ENCODE assay signal across 24 cellular contexts in the genomic region with DNA sequence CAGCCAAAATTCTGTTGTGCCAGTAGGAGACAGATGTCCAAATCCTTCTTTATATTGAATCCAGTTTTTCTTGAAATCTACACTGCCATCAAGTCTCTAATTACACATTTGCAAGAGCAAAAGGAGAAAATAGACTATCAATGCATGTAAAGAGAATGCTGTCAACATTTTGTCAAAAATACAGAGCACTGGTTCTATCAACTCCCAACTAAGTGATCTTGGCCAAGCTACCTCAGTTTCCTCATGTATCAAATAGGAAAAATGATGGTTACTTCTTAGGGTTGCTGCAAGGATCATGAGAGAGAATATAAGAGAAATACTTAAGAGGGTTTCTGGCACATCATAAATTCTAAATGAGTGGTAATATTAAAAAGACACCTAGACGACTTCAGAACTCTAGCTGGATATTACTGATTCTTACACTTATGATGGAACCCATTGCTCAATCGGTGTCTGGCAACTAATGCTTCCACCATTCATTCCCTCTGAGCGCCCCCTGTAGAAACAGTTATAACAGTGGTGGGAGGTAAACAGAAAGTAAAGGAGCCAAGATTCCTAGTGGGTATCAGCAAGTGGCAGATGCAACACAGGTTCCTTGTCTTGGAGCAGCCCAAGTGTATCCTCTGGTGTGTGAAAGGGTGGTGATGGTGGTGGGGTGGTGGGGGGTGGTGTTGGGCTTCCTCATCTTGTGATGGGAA. TPM values are rescaled to one million over a fixed set of nuclear protein-coding genes. Genes with fewer than 3 reads are reported as not detected.
DNase-seq lines count a peak whose midpoint lies in the region; ATAC-seq, FAIRE-seq and TF ChIP-seq lines count a peak whose summit lies in the region.
"Had no signal": no experiment of that assay in that cellular context is flagged by ENCODE, and none has a peak within 500 bp of the region (broad histone marks: within the 10 kb centered on the region; RNA-seq: fewer than 3 reads in every experiment).

No MANE protein-coding gene starts in this region.

- no peaks in the 10 kb centered on the region for H3K9me3 Mint-ChIP-seq in astrocyte (ENCODE audit: unreplicated experiment)
- H3K9me3 Mint-ChIP-seq in activated CD4-positive, alpha-beta T cell treated with anti-CD3 and anti-CD28 coated beads, Interleukin-2, amount 10 ng/mL, durations not matched to agents 7 days and 5 days = no peaks in the 10 kb centered on the region
- H3K9me3 Mint-ChIP-seq: CD4-positive, alpha-beta T cell; HFFc6 had no signal

- H3K4me1 ChIP-seq in astrocyte (ENCODE audit: insufficient read depth, low read length) (no peaks in the 10 kb centered on the region), smooth muscle cell (ENCODE audit: low read depth) (no peaks in the 10 kb centered on the region)
- no peaks in the 10 kb centered on the region for H3K4me1 ChIP-seq in effector memory CD4-positive, alpha-beta T cell (ENCODE audit: control insufficient read depth, insufficient read depth, low read length, poor library complexity, severe bottlenecking)

- peak; percentile 28 for ATAC-seq in left lobe of liver
- ATAC-seq: HCT116 had no signal

- H3K36me3 ChIP-seq in astrocyte (ENCODE audit: insufficient read depth, low read length) (no peaks in the 10 kb centered on the region), smooth muscle cell (ENCODE audit: low read depth) (no peaks in the 10 kb centered on the region)
- H3K36me3 ChIP-seq in effector memory CD4-positive, alpha-beta T cell (ENCODE audit: control insufficient read depth, insufficient read depth, low read length) = no peaks in the 10 kb centered on the region

- CTCF ChIA-PET in activated CD4-positive, alpha-beta T cell treated with anti-CD3 and anti-CD28 coated beads, Interleukin-2, amount 10 ng/mL, durations not matched to agents 7 days and 5 days (lab: Charles Lee) = interaction anchor here (1.1 kb wide), 1 partner anchor 10 kb away, joined by 3 read pairs; no protein-coding TSS in a partner anchor

- H3K4me2 ChIP-seq in astrocyte (ENCODE audit: low read length) (no peak overlapping the region), smooth muscle cell (no peak overlapping the region)

- POLR2A ChIA-PET in activated CD4-positive, alpha-beta T cell treated with anti-CD3 and anti-CD28 coated beads, Interleukin-2, amount 10 ng/mL, durations not matched to agents 7 days and 5 days (lab: Charles Lee) = no interaction called here

- H2AFZ ChIP-seq in astrocyte (ENCODE audit: low read depth, low read length) (no peak overlapping the region), smooth muscle cell (ENCODE audit: low read depth) (no peak overlapping the region)
- H2AFZ ChIP-seq: GM23248 had no signal

- no peaks in the 10 kb centered on the region for H4K20me1 ChIP-seq in astrocyte (ENCODE audit: insufficient read depth, low read length)
- H4K20me1 ChIP-seq in smooth muscle cell (ENCODE audit: low read depth) = no peaks in the 10 kb centered on the region

- no peak overlapping the region for H3K4me3 ChIP-seq in astrocyte (ENCODE audit: insufficient read depth, low read depth, low read length)
- peak overlapping the region; percentile 25 for H3K4me3 ChIP-seq in smooth muscle cell
- no peak overlapping the region for H3K4me3 ChIP-seq in effector memory CD4-positive, alpha-beta T cell (ENCODE audit: insufficient read depth, low read depth, low read length, poor library complexity, severe bottlenecking)
- H3K4me3 ChIP-seq: GM23248 had no signal

- H3K4me1 Mint-ChIP-seq in astrocyte (ENCODE audit: low read depth, unreplicated experiment) = no peaks in the 10 kb centered on the region
- no peaks in the 10 kb centered on the region for H3K4me1 Mint-ChIP-seq in activated CD4-positive, alpha-beta T cell treated with anti-CD3 and anti-CD28 coated beads, Interleukin-2, amount 10 ng/mL, durations not matched to agents 7 days and 5 days

- H3K36me3 Mint-ChIP-seq in astrocyte (ENCODE audit: low read depth, unreplicated experiment) = no peaks in the 10 kb centered on the region
- no peaks in the 10 kb centered on the region for H3K36me3 Mint-ChIP-seq in activated CD4-positive, alpha-beta T cell treated with anti-CD3 and anti-CD28 coated beads, Interleukin-2, amount 10 ng/mL, durations not matched to agents 7 days and 5 days (ENCODE audit: low read depth)

- H3K27ac Mint-ChIP-seq in astrocyte (ENCODE audit: unreplicated experiment) = peak overlapping the region; percentile 44
- H3K27ac Mint-ChIP-seq in activated CD4-positive, alpha-beta T cell treated with anti-CD3 and anti-CD28 coated beads, Interleukin-2, amount 10 ng/mL, durations not matched to agents 7 days and 5 days = no peak overlapping the region
- H3K27ac Mint-ChIP-seq: CD4-positive, alpha-beta T cell; HFFc6 had no signal

- no peaks in the 10 kb centered on the region for H3K27me3 Mint-ChIP-seq in astrocyte (ENCODE audit: low read depth, unreplicated experiment)
- peaks cover 30% of the 10 kb centered on the region for H3K27me3 Mint-ChIP-seq in activated CD4-positive, alpha-beta T cell treated with anti-CD3 and anti-CD28 coated beads, Interleukin-2, amount 10 ng/mL, durations not matched to agents 7 days and 5 days

- H3K4me3 Mint-ChIP-seq in astrocyte (ENCODE audit: unreplicated experiment) = no peak overlapping the region
- no peak overlapping the region for H3K4me3 Mint-ChIP-seq in activated CD4-positive, alpha-beta T cell treated with anti-CD3 and anti-CD28 coated beads, Interleukin-2, amount 10 ng/mL, durations not matched to agents 7 days and 5 days
- H3K4me3 Mint-ChIP-seq: CD4-positive, alpha-beta T cell; HFFc6 had no signal

- FAIRE-seq in astrocyte (lab: Jason Lieb, UNC) = no peak
- FAIRE-seq: D721Med, GM12892, GM18507 had no signal

- H3F3A ChIP-seq in smooth muscle cell (ENCODE audit: low read depth) = no peaks in the 10 kb centered on the region

- 86% methylated on average over 3 of the region's 3 CpGs for WGBS in smooth muscle cell (ENCODE audit: low lambda C conversion rate)

- no peak for TF ChIP-seq CTCF in astrocyte (IDR thresholded peaks at IDR 0.05; ENCODE audit: insufficient read depth, low read depth, low read length)
- TF ChIP-seq CTCF in smooth muscle cell (IDR thresholded peaks at IDR 0.05; ENCODE audit: borderline replicate concordance, insufficient read depth, poor library complexity, severe bottlenecking) = no peak

- H3K27ac ChIP-seq in astrocyte (ENCODE audit: low read depth, low read length) (no peak overlapping the region), smooth muscle cell (ENCODE audit: low read depth) (no peak overlapping the region)
- H3K27ac ChIP-seq in effector memory CD4-positive, alpha-beta T cell (ENCODE audit: insufficient read depth, low read length, poor library complexity, severe bottlenecking) = no peak overlapping the region
- H3K27ac ChIP-seq: C4-2B, GM23248 had no signal

- H3K79me2 ChIP-seq in astrocyte (ENCODE audit: insufficient read depth, low read length) = no peaks in the 10 kb centered on the region
- no peaks in the 10 kb centered on the region for H3K79me2 ChIP-seq in smooth muscle cell (ENCODE audit: low read depth)

- H3K27me3 ChIP-seq in astrocyte (ENCODE audit: insufficient read depth, low read length) (no peaks in the 10 kb centered on the region), smooth muscle cell (ENCODE audit: low read depth) (peaks cover 30% of the 10 kb centered on the region)
- H3K27me3 ChIP-seq in effector memory CD4-positive, alpha-beta T cell (replicated peaks; ENCODE audit: control insufficient read depth, insufficient read depth, low read length, poor library complexity, severe bottlenecking) = peaks cover 3% of the 10 kb centered on the region

- DNase-seq in astrocyte (ENCODE audit: low read depth) (no peak), left lobe of liver (ENCODE audit: low spot score) (no peak), smooth muscle cell (lab: John Stamatoyannopoulos, UW; ENCODE audit: unreplicated experiment) (no peak), NOMO-1 treated with DMSO at 0.1 percent for 48 hours (lab: John Stamatoyannopoulos, UW; ENCODE audit: unreplicated experiment) (no peak)
- DNase-seq in effector memory CD4-positive, alpha-beta T cell = no peak
- no peak for DNase-seq in activated CD4-positive, alpha-beta T cell treated with anti-CD3 and anti-CD28 coated beads, Interleukin-2, amount 10 ng/mL, durations not matched to agents 7 days and 5 days
- DNase-seq: ACHN; Caco-2; CD4-positive, alpha-beta T cell; DMS153; DMS79; GDM1; GM23248; H7; HFFc6 had no signal

- H3K9ac ChIP-seq in astrocyte (ENCODE audit: low read length) (no peak overlapping the region), smooth muscle cell (ENCODE audit: low read depth) (no peak overlapping the region)
- H3K9ac ChIP-seq: GM23248 had no signal

- H3K9me3 ChIP-seq in astrocyte (ENCODE audit: insufficient read depth, low read depth, low read length) = no peaks in the 10 kb centered on the region
- H3K9me3 ChIP-seq in smooth muscle cell (replicated peaks; ENCODE audit: low read depth) = no peaks in the 10 kb centered on the region
- no peaks in the 10 kb centered on the region for H3K9me3 ChIP-seq in effector memory CD4-positive, alpha-beta T cell (ENCODE audit: control insufficient read depth, low read length)
- H3K9me3 ChIP-seq: Caco-2 had no signal

RNA-seq across cellular contexts. Expression of gene FGG, which starts 3.8 kb away (rescaled TPM):
- total RNA-seq in astrocyte (not detected in 2 replicates), left lobe of liver (7,950 TPM), smooth muscle cell (not detected in 2 replicates)
- 0.77 and 1.1 TPM in 2 replicates for polyA plus RNA-seq in smooth muscle cell
- not detected for total RNA-seq in activated CD4-positive, alpha-beta T cell treated with anti-CD3 and anti-CD28 coated beads, Interleukin-2, amount 10 ng/mL, durations not matched to agents 7 days and 5 days
- total RNA-seq: A172; CD4-positive, alpha-beta T cell; Daoy; GM23248; H7; HFFc6; HT-29 had no signal
- polyA plus RNA-seq: BJ, GM23248 had no signal

RNA-seq across cellular contexts. Expression of gene FGA, which starts 18.2 kb away (rescaled TPM):
- total RNA-seq in astrocyte (not detected in 2 replicates), left lobe of liver (15,070 TPM), smooth muscle cell (0.04 TPM in 1 of 2 replicates, not detected in the other)
- polyA plus RNA-seq in smooth muscle cell = 0.21 and 0.41 TPM in 2 replicates
- not detected for total RNA-seq in activated CD4-positive, alpha-beta T cell treated with anti-CD3 and anti-CD28 coated beads, Interleukin-2, amount 10 ng/mL, durations not matched to agents 7 days and 5 days
- total RNA-seq: A172; CD4-positive, alpha-beta T cell; Daoy; GM23248; H7; HFFc6; HT-29 had no signal
- polyA plus RNA-seq: BJ, GM23248 had no signal

RNA-seq across cellular contexts. Expression of gene FGB, which starts 45.9 kb away (rescaled TPM):
- total RNA-seq in astrocyte = 2.8 and 3.0 TPM in 2 replicates
- 9,039 TPM for total RNA-seq in left lobe of liver
- total RNA-seq in smooth muscle cell = not detected in 2 replicates
- 1.1 and 1.3 TPM in 2 replicates for polyA plus RNA-seq in smooth muscle cell
- not detected for total RNA-seq in activated CD4-positive, alpha-beta T cell treated with anti-CD3 and anti-CD28 coated beads, Interleukin-2, amount 10 ng/mL, durations not matched to agents 7 days and 5 days
- total RNA-seq: A172; CD4-positive, alpha-beta T cell; Daoy; GM23248; H7; HFFc6; HT-29 had no signal
- polyA plus RNA-seq: BJ, GM23248 had no signal

RNA-seq across cellular contexts. Expression of gene PLRG1, which starts 58.5 kb away (rescaled TPM):
- total RNA-seq in astrocyte (77.4 and 81.3 TPM in 2 replicates), left lobe of liver (28.3 TPM), smooth muscle cell (88.1 and 138 TPM in 2 replicates)
- 66.2 and 66.4 TPM in 2 replicates for polyA plus RNA-seq in smooth muscle cell
- 10 to 100 TPM; 82.3 to 94.6 TPM for total RNA-seq in activated CD4-positive, alpha-beta T cell treated with anti-CD3 and anti-CD28 coated beads, Interleukin-2, amount 10 ng/mL, durations not matched to agents 7 days and 5 days

Comparison
In these comparisons a context has a peak if more than half of its experiments do, and no peak if none do; other contexts are left out.
1. RNA of gene FGG, which starts 3.8 kb away (total RNA-seq): 7,950 TPM in left lobe of liver (single experiment); not detected in astrocyte, not detected in smooth muscle cell and not detected in activated CD4-positive, alpha-beta T cell treated with anti-CD3 and anti-CD28 coated beads, Interleukin-2, amount 10 ng/mL, durations not matched to agents 7 days and 5 days; every median in the first group is over 1,000 times any median in the second.
2. RNA of gene FGA, which starts 18.2 kb away (total RNA-seq): 15,070 TPM in left lobe of liver (single experiment); 0.04 TPM in smooth muscle cell, not detected in astrocyte and not detected in activated CD4-positive, alpha-beta T cell treated with anti-CD3 and anti-CD28 coated beads, Interleukin-2, amount 10 ng/mL, durations not matched to agents 7 days and 5 days; every median in the first group is over 1,000 times any median in the second.
3. RNA of gene FGB, which starts 45.9 kb away (total RNA-seq): 9,039 TPM in left lobe of liver (single experiment); 2.8 to 3.0 TPM in astrocyte, not detected in smooth muscle cell and not detected in activated CD4-positive, alpha-beta T cell treated with anti-CD3 and anti-CD28 coated beads, Interleukin-2, amount 10 ng/mL, durations not matched to agents 7 days and 5 days; every median in the first group is over 1,000 times any median in the second.